ENCODE assay signal across 3 cellular contexts in the genomic region with DNA sequence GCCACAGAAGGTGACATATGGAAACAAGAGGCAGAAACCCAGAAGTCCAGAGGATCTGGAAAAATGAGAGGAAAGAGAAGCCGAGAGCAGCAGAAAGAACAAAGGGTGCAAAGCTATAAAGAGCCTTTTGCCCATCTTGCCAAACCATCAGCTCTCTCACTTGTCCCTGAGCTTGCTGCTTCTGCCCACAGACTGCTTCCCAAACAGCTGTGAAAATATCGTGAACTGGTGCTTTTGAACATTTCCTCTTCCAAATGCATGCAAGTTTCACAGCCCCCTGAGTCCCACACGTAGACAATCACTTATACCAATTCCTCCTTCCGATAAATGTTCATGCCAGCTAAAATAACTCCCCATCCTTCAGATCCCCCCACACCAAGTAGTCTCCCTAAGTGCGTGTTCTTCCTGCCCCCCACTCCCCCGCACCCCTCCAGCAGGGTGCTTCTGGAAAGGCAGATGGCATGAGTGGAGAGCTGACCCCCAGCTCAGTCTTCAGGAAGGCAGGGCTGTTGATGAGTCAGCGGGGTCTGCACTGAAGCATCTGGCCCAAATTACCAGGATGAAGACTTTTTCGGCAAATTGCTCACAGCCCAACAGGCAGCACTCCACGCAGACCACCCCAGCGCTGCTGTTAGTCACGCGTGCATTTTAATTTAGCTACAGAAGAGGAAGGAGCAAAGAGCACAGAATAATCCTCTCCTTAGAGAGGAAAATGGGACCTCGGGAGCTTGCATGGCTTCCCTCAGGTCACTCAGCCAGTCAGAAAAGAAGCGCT.
TF ChIP-seq lines count a peak whose summit lies in the region.

No MANE protein-coding gene starts in this region.

TF ChIP-seq in SK-N-SH, 30 proteins besides CTCF, POLR2A, EP300 and RAD21:
- no peak for TF ChIP-seq MEF2A (IDR thresholded peaks at IDR 0.05; ENCODE audit: borderline replicate concordance, low read depth)
- TF ChIP-seq FOSL2 (IDR thresholded peaks at IDR 0.05; ENCODE audit: borderline replicate concordance, low read depth): peak; percentile 21; the same call in 1 of the 2 replicates
- no peak for TF ChIP-seq MXI1 (IDR thresholded peaks at IDR 0.05; ENCODE audit: low read depth, low read length)
- peak; percentile 58; the same call in 1 of the 2 replicates for TF ChIP-seq TCF12 (IDR thresholded peaks at IDR 0.05)
- no peak for TF ChIP-seq GABPA (IDR thresholded peaks at IDR 0.05; ENCODE audit: low read depth)
- TF ChIP-seq, protein P1, sequence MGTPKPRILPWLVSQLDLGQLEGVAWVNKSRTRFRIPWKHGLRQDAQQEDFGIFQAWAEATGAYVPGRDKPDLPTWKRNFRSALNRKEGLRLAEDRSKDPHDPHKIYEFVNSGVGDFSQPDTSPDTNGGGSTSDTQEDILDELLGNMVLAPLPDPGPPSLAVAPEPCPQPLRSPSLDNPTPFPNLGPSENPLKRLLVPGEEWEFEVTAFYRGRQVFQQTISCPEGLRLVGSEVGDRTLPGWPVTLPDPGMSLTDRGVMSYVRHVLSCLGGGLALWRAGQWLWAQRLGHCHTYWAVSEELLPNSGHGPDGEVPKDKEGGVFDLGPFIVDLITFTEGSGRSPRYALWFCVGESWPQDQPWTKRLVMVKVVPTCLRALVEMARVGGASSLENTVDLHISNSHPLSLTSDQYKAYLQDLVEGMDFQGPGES (IDR thresholded peaks at IDR 0.05; ENCODE audit: low read depth, low read length): no peak
- no peak for TF ChIP-seq RFX5 (IDR thresholded peaks at IDR 0.05; ENCODE audit: low read length)
- TF ChIP-seq, protein P2, sequence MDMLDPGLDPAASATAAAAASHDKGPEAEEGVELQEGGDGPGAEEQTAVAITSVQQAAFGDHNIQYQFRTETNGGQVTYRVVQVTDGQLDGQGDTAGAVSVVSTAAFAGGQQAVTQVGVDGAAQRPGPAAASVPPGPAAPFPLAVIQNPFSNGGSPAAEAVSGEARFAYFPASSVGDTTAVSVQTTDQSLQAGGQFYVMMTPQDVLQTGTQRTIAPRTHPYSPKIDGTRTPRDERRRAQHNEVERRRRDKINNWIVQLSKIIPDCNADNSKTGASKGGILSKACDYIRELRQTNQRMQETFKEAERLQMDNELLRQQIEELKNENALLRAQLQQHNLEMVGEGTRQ (IDR thresholded peaks at IDR 0.05; ENCODE audit: borderline replicate concordance, low read depth, low read length): no peak
- no peak for TF ChIP-seq YY1 (IDR thresholded peaks at IDR 0.05; ENCODE audit: low read depth)
- TF ChIP-seq, protein P3, sequence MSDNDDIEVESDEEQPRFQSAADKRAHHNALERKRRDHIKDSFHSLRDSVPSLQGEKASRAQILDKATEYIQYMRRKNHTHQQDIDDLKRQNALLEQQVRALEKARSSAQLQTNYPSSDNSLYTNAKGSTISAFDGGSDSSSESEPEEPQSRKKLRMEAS (IDR thresholded peaks at IDR 0.05; ENCODE audit: low read depth): no peak

TF ChIP-seq in SK-N-SH treated with all-trans-retinoic acid at 6 μM for 48 hours, 23 proteins besides CTCF, POLR2A, EP300 and RAD21 (continues in another document):
- TF ChIP-seq CSDC2 (CRISPR knock-in tag; IDR thresholded peaks at IDR 0.05) (no peak), GLIS3 (CRISPR knock-in tag; IDR thresholded peaks at IDR 0.05) (no peak), ZNF8 (CRISPR knock-in tag; IDR thresholded peaks at IDR 0.05) (no peak), ZFP3 (CRISPR knock-in tag; IDR thresholded peaks at IDR 0.05) (no peak), SNAI2 (CRISPR knock-in tag; IDR thresholded peaks at IDR 0.05) (no peak), ZNF565 (CRISPR knock-in tag; conservative IDR thresholded peaks at IDR 0.05; ENCODE audit: low read depth) (no peak), RARB (CRISPR knock-in tag; IDR thresholded peaks at IDR 0.05) (no peak), TCF4 (CRISPR knock-in tag; IDR thresholded peaks at IDR 0.05; ENCODE audit: borderline replicate concordance) (no peak; the same call in 1 of the 2 replicates), ZNF70 (CRISPR knock-in tag; IDR thresholded peaks at IDR 0.05) (no peak), TOX (CRISPR knock-in tag; IDR thresholded peaks at IDR 0.05; ENCODE audit: borderline replicate concordance) (no peak), ISL1 (CRISPR knock-in tag; IDR thresholded peaks at IDR 0.05) (no peak), PPARA (CRISPR knock-in tag; IDR thresholded peaks at IDR 0.05; ENCODE audit: borderline replicate concordance) (no peak), ZFP30 (CRISPR knock-in tag; IDR thresholded peaks at IDR 0.05) (no peak)
- TF ChIP-seq, protein P4, sequence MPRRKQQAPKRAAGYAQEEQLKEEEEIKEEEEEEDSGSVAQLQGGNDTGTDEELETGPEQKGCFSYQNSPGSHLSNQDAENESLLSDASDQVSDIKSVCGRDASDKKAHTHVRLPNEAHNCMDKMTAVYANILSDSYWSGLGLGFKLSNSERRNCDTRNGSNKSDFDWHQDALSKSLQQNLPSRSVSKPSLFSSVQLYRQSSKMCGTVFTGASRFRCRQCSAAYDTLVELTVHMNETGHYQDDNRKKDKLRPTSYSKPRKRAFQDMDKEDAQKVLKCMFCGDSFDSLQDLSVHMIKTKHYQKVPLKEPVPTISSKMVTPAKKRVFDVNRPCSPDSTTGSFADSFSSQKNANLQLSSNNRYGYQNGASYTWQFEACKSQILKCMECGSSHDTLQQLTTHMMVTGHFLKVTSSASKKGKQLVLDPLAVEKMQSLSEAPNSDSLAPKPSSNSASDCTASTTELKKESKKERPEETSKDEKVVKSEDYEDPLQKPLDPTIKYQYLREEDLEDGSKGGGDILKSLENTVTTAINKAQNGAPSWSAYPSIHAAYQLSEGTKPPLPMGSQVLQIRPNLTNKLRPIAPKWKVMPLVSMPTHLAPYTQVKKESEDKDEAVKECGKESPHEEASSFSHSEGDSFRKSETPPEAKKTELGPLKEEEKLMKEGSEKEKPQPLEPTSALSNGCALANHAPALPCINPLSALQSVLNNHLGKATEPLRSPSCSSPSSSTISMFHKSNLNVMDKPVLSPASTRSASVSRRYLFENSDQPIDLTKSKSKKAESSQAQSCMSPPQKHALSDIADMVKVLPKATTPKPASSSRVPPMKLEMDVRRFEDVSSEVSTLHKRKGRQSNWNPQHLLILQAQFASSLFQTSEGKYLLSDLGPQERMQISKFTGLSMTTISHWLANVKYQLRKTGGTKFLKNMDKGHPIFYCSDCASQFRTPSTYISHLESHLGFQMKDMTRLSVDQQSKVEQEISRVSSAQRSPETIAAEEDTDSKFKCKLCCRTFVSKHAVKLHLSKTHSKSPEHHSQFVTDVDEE (CRISPR knock-in tag; IDR thresholded peaks at IDR 0.05): no peak
- TF ChIP-seq, protein P5, sequence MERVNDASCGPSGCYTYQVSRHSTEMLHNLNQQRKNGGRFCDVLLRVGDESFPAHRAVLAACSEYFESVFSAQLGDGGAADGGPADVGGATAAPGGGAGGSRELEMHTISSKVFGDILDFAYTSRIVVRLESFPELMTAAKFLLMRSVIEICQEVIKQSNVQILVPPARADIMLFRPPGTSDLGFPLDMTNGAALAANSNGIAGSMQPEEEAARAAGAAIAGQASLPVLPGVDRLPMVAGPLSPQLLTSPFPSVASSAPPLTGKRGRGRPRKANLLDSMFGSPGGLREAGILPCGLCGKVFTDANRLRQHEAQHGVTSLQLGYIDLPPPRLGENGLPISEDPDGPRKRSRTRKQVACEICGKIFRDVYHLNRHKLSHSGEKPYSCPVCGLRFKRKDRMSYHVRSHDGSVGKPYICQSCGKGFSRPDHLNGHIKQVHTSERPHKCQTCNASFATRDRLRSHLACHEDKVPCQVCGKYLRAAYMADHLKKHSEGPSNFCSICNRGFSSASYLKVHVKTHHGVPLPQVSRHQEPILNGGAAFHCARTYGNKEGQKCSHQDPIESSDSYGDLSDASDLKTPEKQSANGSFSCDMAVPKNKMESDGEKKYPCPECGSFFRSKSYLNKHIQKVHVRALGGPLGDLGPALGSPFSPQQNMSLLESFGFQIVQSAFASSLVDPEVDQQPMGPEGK (CRISPR knock-in tag; IDR thresholded peaks at IDR 0.05; ENCODE audit: borderline replicate concordance): no peak
- TF ChIP-seq, protein P6, sequence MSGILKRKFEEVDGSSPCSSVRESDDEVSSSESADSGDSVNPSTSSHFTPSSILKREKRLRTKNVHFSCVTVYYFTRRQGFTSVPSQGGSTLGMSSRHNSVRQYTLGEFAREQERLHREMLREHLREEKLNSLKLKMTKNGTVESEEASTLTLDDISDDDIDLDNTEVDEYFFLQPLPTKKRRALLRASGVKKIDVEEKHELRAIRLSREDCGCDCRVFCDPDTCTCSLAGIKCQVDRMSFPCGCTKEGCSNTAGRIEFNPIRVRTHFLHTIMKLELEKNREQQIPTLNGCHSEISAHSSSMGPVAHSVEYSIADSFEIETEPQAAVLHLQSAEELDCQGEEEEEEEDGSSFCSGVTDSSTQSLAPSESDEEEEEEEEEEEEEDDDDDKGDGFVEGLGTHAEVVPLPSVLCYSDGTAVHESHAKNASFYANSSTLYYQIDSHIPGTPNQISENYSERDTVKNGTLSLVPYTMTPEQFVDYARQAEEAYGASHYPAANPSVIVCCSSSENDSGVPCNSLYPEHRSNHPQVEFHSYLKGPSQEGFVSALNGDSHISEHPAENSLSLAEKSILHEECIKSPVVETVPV (CRISPR knock-in tag; IDR thresholded peaks at IDR 0.05): no peak

TF ChIP-seq in K562, 482 proteins besides CTCF, POLR2A, EP300 and RAD21:
- TF ChIP-seq SNIP1 (IDR thresholded peaks at IDR 0.05; ENCODE audit: low read depth) (no peak), ETV6 (IDR thresholded peaks at IDR 0.05; ENCODE audit: borderline replicate concordance in 1 of 2, low read depth in 2 of 2, low read length in 1 of 2) (no peak), ETV6 (CRISPR knock-in tag; IDR thresholded peaks at IDR 0.05; ENCODE audit: borderline replicate concordance) (no peak), ESRRB (CRISPR knock-in tag; IDR thresholded peaks at IDR 0.05; ENCODE audit: borderline replicate concordance) (no peak), SAP30 (IDR thresholded peaks at IDR 0.05; ENCODE audit: borderline replicate concordance, insufficient read depth, low read depth, low read length, poor library complexity, severe bottlenecking) (no peak), MCM3 (IDR thresholded peaks at IDR 0.05) (no peak), FIP1L1 (IDR thresholded peaks at IDR 0.05; ENCODE audit: low read depth, low read length, poor library complexity, severe bottlenecking) (no peak), NR2C2 (CRISPR knock-in tag; IDR thresholded peaks at IDR 0.05) (no peak), NR2C2 (tag; IDR thresholded peaks at IDR 0.05) (no peak), ZNF764 (CRISPR knock-in tag; IDR thresholded peaks at IDR 0.05; ENCODE audit: low read depth) (no peak), THRAP3 (IDR thresholded peaks at IDR 0.05; ENCODE audit: borderline replicate concordance) (no peak), HDAC3 (IDR thresholded peaks at IDR 0.05; ENCODE audit: borderline replicate concordance, partially characterized antibody) (no peak), SRSF7 (optimal IDR thresholded peaks at IDR 0.05; ENCODE audit: low read depth, low read length) (no peak), ZNF436 (CRISPR knock-in tag; IDR thresholded peaks at IDR 0.05) (no peak), ZKSCAN8 (CRISPR knock-in tag; IDR thresholded peaks at IDR 0.05) (no peak)
- TF ChIP-seq, protein P7, sequence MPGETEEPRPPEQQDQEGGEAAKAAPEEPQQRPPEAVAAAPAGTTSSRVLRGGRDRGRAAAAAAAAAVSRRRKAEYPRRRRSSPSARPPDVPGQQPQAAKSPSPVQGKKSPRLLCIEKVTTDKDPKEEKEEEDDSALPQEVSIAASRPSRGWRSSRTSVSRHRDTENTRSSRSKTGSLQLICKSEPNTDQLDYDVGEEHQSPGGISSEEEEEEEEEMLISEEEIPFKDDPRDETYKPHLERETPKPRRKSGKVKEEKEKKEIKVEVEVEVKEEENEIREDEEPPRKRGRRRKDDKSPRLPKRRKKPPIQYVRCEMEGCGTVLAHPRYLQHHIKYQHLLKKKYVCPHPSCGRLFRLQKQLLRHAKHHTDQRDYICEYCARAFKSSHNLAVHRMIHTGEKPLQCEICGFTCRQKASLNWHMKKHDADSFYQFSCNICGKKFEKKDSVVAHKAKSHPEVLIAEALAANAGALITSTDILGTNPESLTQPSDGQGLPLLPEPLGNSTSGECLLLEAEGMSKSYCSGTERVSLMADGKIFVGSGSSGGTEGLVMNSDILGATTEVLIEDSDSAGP (CRISPR knock-in tag; IDR thresholded peaks at IDR 0.05): no peak
- TF ChIP-seq, protein P8, sequence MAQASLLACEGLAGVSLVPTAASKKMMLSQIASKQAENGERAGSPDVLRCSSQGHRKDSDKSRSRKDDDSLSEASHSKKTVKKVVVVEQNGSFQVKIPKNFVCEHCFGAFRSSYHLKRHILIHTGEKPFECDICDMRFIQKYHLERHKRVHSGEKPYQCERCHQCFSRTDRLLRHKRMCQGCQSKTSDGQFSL (CRISPR knock-in tag; IDR thresholded peaks at IDR 0.05): no peak
- TF ChIP-seq, protein P8 (tag; IDR thresholded peaks at IDR 0.05): no peak
- TF ChIP-seq, protein P9, sequence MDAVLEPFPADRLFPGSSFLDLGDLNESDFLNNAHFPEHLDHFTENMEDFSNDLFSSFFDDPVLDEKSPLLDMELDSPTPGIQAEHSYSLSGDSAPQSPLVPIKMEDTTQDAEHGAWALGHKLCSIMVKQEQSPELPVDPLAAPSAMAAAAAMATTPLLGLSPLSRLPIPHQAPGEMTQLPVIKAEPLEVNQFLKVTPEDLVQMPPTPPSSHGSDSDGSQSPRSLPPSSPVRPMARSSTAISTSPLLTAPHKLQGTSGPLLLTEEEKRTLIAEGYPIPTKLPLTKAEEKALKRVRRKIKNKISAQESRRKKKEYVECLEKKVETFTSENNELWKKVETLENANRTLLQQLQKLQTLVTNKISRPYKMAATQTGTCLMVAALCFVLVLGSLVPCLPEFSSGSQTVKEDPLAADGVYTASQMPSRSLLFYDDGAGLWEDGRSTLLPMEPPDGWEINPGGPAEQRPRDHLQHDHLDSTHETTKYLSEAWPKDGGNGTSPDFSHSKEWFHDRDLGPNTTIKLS (IDR thresholded peaks at IDR 0.05; ENCODE audit: borderline replicate concordance, low read depth): no peak
- TF ChIP-seq, protein P10, sequence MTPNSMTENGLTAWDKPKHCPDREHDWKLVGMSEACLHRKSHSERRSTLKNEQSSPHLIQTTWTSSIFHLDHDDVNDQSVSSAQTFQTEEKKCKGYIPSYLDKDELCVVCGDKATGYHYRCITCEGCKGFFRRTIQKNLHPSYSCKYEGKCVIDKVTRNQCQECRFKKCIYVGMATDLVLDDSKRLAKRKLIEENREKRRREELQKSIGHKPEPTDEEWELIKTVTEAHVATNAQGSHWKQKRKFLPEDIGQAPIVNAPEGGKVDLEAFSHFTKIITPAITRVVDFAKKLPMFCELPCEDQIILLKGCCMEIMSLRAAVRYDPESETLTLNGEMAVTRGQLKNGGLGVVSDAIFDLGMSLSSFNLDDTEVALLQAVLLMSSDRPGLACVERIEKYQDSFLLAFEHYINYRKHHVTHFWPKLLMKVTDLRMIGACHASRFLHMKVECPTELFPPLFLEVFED (CRISPR knock-in tag; conservative IDR thresholded peaks at IDR 0.05): no peak
